ENCODE assay signal across 20 cellular contexts in the genomic region with DNA sequence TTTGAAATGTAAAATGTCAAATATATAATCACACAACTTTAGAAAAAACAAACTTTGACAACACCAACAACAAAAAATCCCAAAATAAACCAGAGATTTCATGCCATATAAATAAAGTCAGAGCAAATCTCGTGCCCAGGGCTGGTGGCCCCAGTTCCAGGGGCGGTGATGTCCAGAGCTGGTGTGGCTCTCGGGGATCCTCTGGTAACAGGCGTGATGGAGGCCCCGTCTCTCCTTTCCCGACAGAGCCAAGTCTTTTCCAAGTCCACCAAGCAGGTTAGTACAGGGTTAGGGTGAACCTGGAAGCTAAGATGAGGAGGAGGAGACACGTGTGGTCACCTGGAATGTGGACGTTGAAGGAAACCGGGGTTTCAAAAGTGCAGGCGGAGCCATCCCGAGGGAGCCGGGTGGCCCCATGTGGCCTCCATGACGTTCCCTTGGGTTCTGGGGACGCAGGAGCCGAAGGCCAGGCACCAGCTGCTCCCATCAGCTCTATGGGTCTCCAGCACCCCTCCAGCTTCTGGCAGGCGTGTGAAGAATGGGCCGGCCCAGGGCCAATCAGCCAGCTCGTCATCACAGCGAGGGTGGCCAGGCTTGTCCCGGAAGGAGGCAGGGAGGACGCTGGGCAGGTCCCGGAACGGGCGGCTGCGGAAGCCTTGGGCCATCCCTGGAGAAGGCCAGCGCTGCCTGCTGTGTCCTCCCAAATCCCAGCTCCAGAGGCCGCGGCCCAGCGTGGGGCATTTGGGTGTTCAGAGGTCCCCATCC.
DNase-seq lines count a peak whose midpoint lies in the region; ATAC-seq, FAIRE-seq and TF ChIP-seq lines count a peak whose summit lies in the region.
"Had no signal": no experiment of that assay in that cellular context is flagged by ENCODE, and none has a peak within 500 bp of the region (broad histone marks: within the 10 kb centered on the region; RNA-seq: fewer than 3 reads in every experiment).

No MANE protein-coding gene starts in this region.

- H3K27me3 ChIP-seq in H1 (replicated peaks in 1 of 4; ENCODE audit: control insufficient read depth in 3 of 4, extremely low read depth in 1 of 4, insufficient read depth in 3 of 4, low read length in 3 of 4) (no peaks in the 10 kb centered on the region), aorta (ENCODE audit: control insufficient read depth in 1 of 2, insufficient read depth in 2 of 2, low read length in 1 of 2) (no peaks in the 10 kb centered on the region), Karpas-422 (ENCODE audit: low read length) (no peaks in the 10 kb centered on the region)

- peaks cover 0 to 4% (median 1%) of the 10 kb centered on the region in 4 experiments; a peak in 3 of 7 replicates for H3K4me1 ChIP-seq in H1 (replicated peaks in 1 of 4; ENCODE audit: control insufficient read depth in 3 of 4, insufficient read depth in 4 of 4, low read length in 3 of 4)
- no peaks in the 10 kb centered on the region for H3K4me1 ChIP-seq in aorta (ENCODE audit: control insufficient read depth in 1 of 2, insufficient read depth in 2 of 2, low read length in 2 of 2)
- peaks cover 5% of the 10 kb centered on the region; the same call in 1 of the 2 replicates for H3K4me1 ChIP-seq in Karpas-422 (ENCODE audit: low read length)

- ATAC-seq in Right ventricle myocardium inferior (no peak), left cardiac atrium (no peak), aorta (ENCODE audit: low FRiP score) (no peak), HG02798 (IDR thresholded peaks at IDR 0.05; ENCODE audit: poor library complexity, unreplicated experiment) (no peak)
- no peak for ATAC-seq in naive thymus-derived CD8-positive, alpha-beta T cell
- ATAC-seq: CD8-positive, alpha-beta T cell; GM23338; HCT116 had no signal

- peak overlapping the region in 7 of 10 donors; percentile 12 to 97 (median 59) for H3K27ac Mint-ChIP-seq in naive thymus-derived CD8-positive, alpha-beta T cell
- H3K27ac Mint-ChIP-seq: B cell, GM23338 had no signal

- H3K27me3 Mint-ChIP-seq in naive thymus-derived CD8-positive, alpha-beta T cell = no peaks in the 10 kb centered on the region
- H3K27me3 Mint-ChIP-seq: B cell had no signal

- no peak overlapping the region for H3K18ac ChIP-seq in H1 (ENCODE audit: extremely low read depth, low read length)

- H3K9me3 Mint-ChIP-seq in naive thymus-derived CD8-positive, alpha-beta T cell = no peaks in the 10 kb centered on the region
- H3K9me3 Mint-ChIP-seq: CD8-positive, alpha-beta T cell; GM23338 had no signal

- H3K9me3 ChIP-seq in H1 (ENCODE audit: insufficient read depth in 2 of 2, low read depth in 1 of 2, low read length in 1 of 2) (no peaks in the 10 kb centered on the region), aorta (ENCODE audit: control insufficient read depth, low read length) (no peaks in the 10 kb centered on the region), Karpas-422 (ENCODE audit: low read length) (no peaks in the 10 kb centered on the region)

- no peak for TF ChIP-seq RAD21 in H1 (IDR thresholded peaks at IDR 0.05 in 1 of 2, conservative IDR thresholded peaks at IDR 0.05 in 1 of 2; ENCODE audit: low read depth in 2 of 2, low read length in 2 of 2)

- H3K23me2 ChIP-seq in H1 (ENCODE audit: low read depth, low read length) = no peaks in the 10 kb centered on the region

- H2BK15ac ChIP-seq in H1 (ENCODE audit: low read length) = no peak overlapping the region

- 92% methylated on average over 22 of the region's 29 CpGs; no CpG with 5 or more reads in 1 of the 2 experiments for WGBS in H1 (ENCODE audit: extremely low coverage in 1 of 2, insufficient coverage in 1 of 2, insufficient read length in 1 of 2, insufficient replicate concordance in 2 of 2, low coverage in 1 of 2, low lambda C conversion rate in 2 of 2, missing lambda C conversion rate in 1 of 2), 2 experiments
- WGBS in aorta, 2 donors = 86 to 88% methylated on average over 29 of the region's 29 CpGs

- H4K20me1 ChIP-seq in H1 (replicated peaks in 1 of 2; ENCODE audit: control insufficient read depth in 1 of 2, insufficient read depth in 2 of 2, low read length in 2 of 2) (no peaks in the 10 kb centered on the region), Karpas-422 (ENCODE audit: insufficient read depth, low read depth, low read length) (no peaks in the 10 kb centered on the region)

- no peak for TF ChIP-seq POLR2A in H1 (IDR thresholded peaks at IDR 0.05; ENCODE audit: control extremely low read depth in 1 of 2, low read depth in 2 of 2, low read length in 2 of 2)

- H3K79me1 ChIP-seq in H1 (ENCODE audit: low read depth, low read length) = no peaks in the 10 kb centered on the region

- H3K27ac ChIP-seq in H1 (ENCODE audit: low read depth, low read length) (no peak overlapping the region), aorta (ENCODE audit: low read depth in 1 of 2, low read length in 2 of 2) (no peak overlapping the region), Karpas-422 (ENCODE audit: low read length) (no peak overlapping the region)

- CTCF ChIA-PET in H1 (lab: Charles Lee; ENCODE audit: partially characterized antibody) = interaction anchor here (0.5 to 2.6 kb wide), 3 partner anchors 10 to 947 kb away, joined by 3 to 7 read pairs (median 4); no protein-coding TSS in a partner anchor

- no peak overlapping the region for H2BK5ac ChIP-seq in H1 (ENCODE audit: low read depth, low read length)

- H4K8ac ChIP-seq in H1 (ENCODE audit: extremely low read depth, insufficient read depth, low read length) = peak overlapping the region; percentile 29; the same call in 1 of the 2 replicates

- H3K9me2 ChIP-seq in Karpas-422 (replicated peaks; ENCODE audit: insufficient read depth, low read length) = no peaks in the 10 kb centered on the region

- H2AK5ac ChIP-seq in H1 (ENCODE audit: low read depth, low read length) = no peak overlapping the region

- no peak overlapping the region for H3K4me2 ChIP-seq in H1 (ENCODE audit: insufficient read depth in 1 of 2, low read depth in 2 of 2, low read length in 2 of 2)
- H3K4me2 ChIP-seq in Karpas-422 (ENCODE audit: low read depth, low read length, poor library complexity, severe bottlenecking) = no peak overlapping the region
- H3K4me2 ChIP-seq: GM23338 had no signal

- DNase-seq in Right ventricle myocardium inferior (ENCODE audit: missing footprints) = peak; percentile 26
- no peak for DNase-seq in left cardiac atrium
- no peak for DNase-seq in H1 (ENCODE audit: low read depth in 1 of 2, low spot score in 2 of 2)
- no peak for DNase-seq in naive thymus-derived CD8-positive, alpha-beta T cell
- DNase-seq in aorta = peak; percentile 42 to 72
- no peak for DNase-seq in activated CD4-positive, alpha-beta T cell treated with anti-CD3 and anti-CD28 coated beads, Interleukin-2, amount 50 U/mL, for 1 hour
- DNase-seq in Karpas-422 = no peak
- DNase-seq: CD8-positive, alpha-beta T cell; DMS53; EL; NCI-H1105; NCI-H1694; NCI-H510A; NCI-H774; SHP77 treated with DMSO at 0.1 percent for 48 hours had no signal

- H3K56ac ChIP-seq in H1 (replicated peaks; ENCODE audit: insufficient read length, low read depth, low read length) = no peak overlapping the region

- H3K36me3 Mint-ChIP-seq in naive thymus-derived CD8-positive, alpha-beta T cell = peaks cover 0 to 55% (median 11%) of the 10 kb centered on the region in 3 donors

- H4K91ac ChIP-seq in H1 (replicated peaks; ENCODE audit: insufficient read length, low read length) = no peak overlapping the region

- no peak overlapping the region for H3K23ac ChIP-seq in H1 (ENCODE audit: insufficient read length)

- H2BK20ac ChIP-seq in H1 (ENCODE audit: low read length) = no peak overlapping the region

- H4K5ac ChIP-seq in H1 (ENCODE audit: insufficient read length, low read depth, low read length) = no peak overlapping the region

- H3K4me3 Mint-ChIP-seq in naive thymus-derived CD8-positive, alpha-beta T cell = peak overlapping the region in 2 of 10 donors; percentile 26 to 70
- H3K4me3 Mint-ChIP-seq: B cell; CD8-positive, alpha-beta T cell; GM23338 had no signal

- H3K4ac ChIP-seq in H1 (replicated peaks; ENCODE audit: insufficient read length, low read depth, low read length) = no peak overlapping the region

- no peak for TF ChIP-seq CTCF in H1 (IDR thresholded peaks at IDR 0.05; ENCODE audit: control extremely low read depth in 1 of 3, insufficient read depth in 1 of 3, low read depth in 1 of 3, low read length in 3 of 3)

- H2AFZ ChIP-seq in H1 (ENCODE audit: low read length) = no peak overlapping the region
- no peak overlapping the region for H2AFZ ChIP-seq in Karpas-422 (ENCODE audit: low read length)
- H2AFZ ChIP-seq: GM23338 had no signal

- H3K36me3 ChIP-seq in H1 (ENCODE audit: control insufficient read depth in 2 of 4, insufficient read depth in 4 of 4, low read length in 3 of 4) (no peaks in the 10 kb centered on the region), aorta (ENCODE audit: control insufficient read depth in 1 of 2, insufficient read depth in 2 of 2, low read length in 1 of 2) (peaks cover 0 to 3% of the 10 kb centered on the region in 2 donors), Karpas-422 (ENCODE audit: insufficient read depth, low read length) (no peaks in the 10 kb centered on the region)

- POLR2A ChIA-PET in H1 (lab: Charles Lee; ENCODE audit: partially characterized antibody) = no interaction called here
- POLR2A ChIA-PET in naive thymus-derived CD8-positive, alpha-beta T cell (lab: Charles Lee) = no interaction called here

- TF ChIP-seq EP300 in H1 (IDR thresholded peaks at IDR 0.05; ENCODE audit: borderline replicate concordance in 1 of 2, low read depth in 2 of 2, low read length in 2 of 2) = no peak

- H3K4me1 Mint-ChIP-seq in naive thymus-derived CD8-positive, alpha-beta T cell = peaks cover 12 to 24% (median 24%) of the 10 kb centered on the region in 4 donors

- H3K79me2 ChIP-seq in H1 (ENCODE audit: control insufficient read depth in 1 of 2, insufficient read depth in 2 of 2, low read length in 2 of 2) = no peaks in the 10 kb centered on the region
- no peaks in the 10 kb centered on the region for H3K79me2 ChIP-seq in Karpas-422 (ENCODE audit: low read length)

- no peak for FAIRE-seq in H1 (lab: Jason Lieb, UNC)
- FAIRE-seq: GM12891 had no signal

- no peak overlapping the region for H2BK120ac ChIP-seq in H1 (replicated peaks; ENCODE audit: low read depth, low read length)

- H2BK12ac ChIP-seq in H1 (ENCODE audit: low read depth, low read length) = no peak overlapping the region

- intact Hi-C loops in Right ventricle myocardium inferior (cut with DNase I) (no loop called here), left cardiac atrium (cut with DNase I) (no loop called here), aorta (cut with DNase I) (loop anchor here in 1 of 2 donors (10.0 kb wide), 1 partner anchor 1421 kb away; no protein-coding TSS in a partner anchor)

- H3K4me3 ChIP-seq in H1 (ENCODE audit: extremely low read depth in 1 of 4, insufficient read depth in 2 of 4, low read depth in 3 of 4, low read length in 4 of 4) = no peak overlapping the region
- H3K4me3 ChIP-seq in aorta (ENCODE audit: low read length in 2 of 2) = no peak overlapping the region
- H3K4me3 ChIP-seq in Karpas-422 (ENCODE audit: low read length) = no peak overlapping the region
- H3K4me3 ChIP-seq: GM23338 had no signal

- no peak overlapping the region for H3K9ac ChIP-seq in H1 (replicated peaks in 1 of 4; ENCODE audit: extremely low read depth in 1 of 4, low read depth in 3 of 4, low read length in 3 of 4)
- H3K9ac ChIP-seq in Karpas-422 (ENCODE audit: low read length) = no peak overlapping the region

- no peak overlapping the region for H3K14ac ChIP-seq in H1 (ENCODE audit: insufficient read length)

Comparison
In these comparisons a context has a peak if more than half of its experiments do, and no peak if none do; other contexts are left out.
1. DNase-seq: peak in Right ventricle myocardium inferior (single experiment) and aorta (2 of 2); none in left cardiac atrium (single experiment), H1 (0 of 2), naive thymus-derived CD8-positive, alpha-beta T cell (0 of 10), activated CD4-positive, alpha-beta T cell treated with anti-CD3 and anti-CD28 coated beads, Interleukin-2, amount 50 U/mL, for 1 hour (single experiment) and Karpas-422 (single experiment).